In the genomic region with DNA sequence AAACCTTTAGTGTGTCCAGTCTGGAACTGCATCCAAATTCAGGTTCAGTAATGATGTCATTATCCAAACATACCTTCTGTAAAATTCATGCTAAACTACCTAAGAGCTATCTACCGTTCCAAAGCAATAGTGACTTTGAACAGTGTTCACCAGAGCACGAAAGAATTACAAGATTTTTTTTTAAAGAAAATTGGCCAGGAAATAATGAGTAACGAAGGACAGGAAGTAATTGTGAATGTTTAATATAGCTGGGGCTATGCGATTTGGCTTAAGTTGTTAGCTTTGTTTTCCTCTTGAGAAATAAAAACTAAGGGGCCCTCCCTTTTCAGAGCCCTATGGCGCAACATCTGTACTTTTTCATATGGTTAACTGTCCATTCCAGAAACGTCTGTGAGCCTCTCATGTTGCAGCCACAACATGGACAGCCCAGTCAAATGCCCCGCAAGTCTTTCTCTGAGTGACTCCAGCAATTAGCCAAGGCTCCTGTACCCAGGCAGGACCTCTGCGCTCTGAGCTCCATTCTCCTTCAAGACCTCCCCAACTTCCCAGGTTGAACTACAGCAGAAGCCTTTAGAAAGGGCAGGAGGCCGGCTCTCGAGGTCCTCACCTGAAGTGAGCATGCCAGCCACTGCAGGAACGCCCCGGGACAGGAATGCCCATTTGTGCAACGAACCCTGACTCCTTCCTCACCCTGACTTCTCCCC, we compare ENCODE assay signal across 8 cellular contexts. TPM values are rescaled to one million over a fixed set of nuclear protein-coding genes. Genes with fewer than 3 reads are reported as not detected.
DNase-seq lines count a peak whose midpoint lies in the region; ATAC-seq and TF ChIP-seq lines count a peak whose summit lies in the region.

No MANE protein-coding gene starts in this region.

- no peak overlapping the region for H3K9ac ChIP-seq in parathyroid adenoma

- H3K4me3 Mint-ChIP-seq in activated CD4-positive, alpha-beta T cell treated with anti-CD3 and anti-CD28 coated beads, Interleukin-2, amount 10 ng/mL, durations not matched to agents 7 days and 5 days, result peak overlapping the region; percentile 97
- H3K4me3 Mint-ChIP-seq in activated CD8-positive, alpha-beta T cell treated with anti-CD3 and anti-CD28 coated beads for 36 hours, result peak overlapping the region; percentile 86

- H3K36me3 ChIP-seq in parathyroid adenoma (ENCODE audit: control insufficient read depth, insufficient read depth, low read length), result no peaks in the 10 kb centered on the region

- H3K79me2 ChIP-seq in parathyroid adenoma, result no peaks in the 10 kb centered on the region

- H3K4me3 ChIP-seq in parathyroid adenoma (ENCODE audit: low read depth, low read length), result peak overlapping the region; percentile 76

- peak overlapping the region; percentile 97 for H3K27ac Mint-ChIP-seq in activated CD4-positive, alpha-beta T cell treated with anti-CD3 and anti-CD28 coated beads, Interleukin-2, amount 10 ng/mL, durations not matched to agents 7 days and 5 days
- peak overlapping the region; percentile 96 for H3K27ac Mint-ChIP-seq in activated CD8-positive, alpha-beta T cell treated with anti-CD3 and anti-CD28 coated beads for 36 hours

- peak overlapping the region; percentile 29 for H3K27ac ChIP-seq in parathyroid adenoma

- H3K9me3 ChIP-seq in parathyroid adenoma (ENCODE audit: control insufficient read depth, low read length), result no peaks in the 10 kb centered on the region

- no peaks in the 10 kb centered on the region for H3K27me3 ChIP-seq in parathyroid adenoma (ENCODE audit: control insufficient read depth, insufficient read depth, low read length)

- peaks cover 12% of the 10 kb centered on the region for H3K9me3 Mint-ChIP-seq in activated CD4-positive, alpha-beta T cell treated with anti-CD3 and anti-CD28 coated beads, Interleukin-2, amount 10 ng/mL, durations not matched to agents 7 days and 5 days
- peaks cover 13% of the 10 kb centered on the region for H3K9me3 Mint-ChIP-seq in activated CD8-positive, alpha-beta T cell treated with anti-CD3 and anti-CD28 coated beads for 36 hours

- CTCF ChIA-PET in activated CD4-positive, alpha-beta T cell treated with anti-CD3 and anti-CD28 coated beads, Interleukin-2, amount 10 ng/mL, durations not matched to agents 7 days and 5 days (lab: Charles Lee), result interaction anchor here (0.8 to 2.9 kb wide), 8 partner anchors 8 to 158 kb away, joined by 3 to 15 read pairs (median 4); no protein-coding TSS in a partner anchor
- CTCF ChIA-PET in activated CD8-positive, alpha-beta T cell treated with anti-CD3 and anti-CD28 coated beads for 36 hours (lab: Charles Lee), result interaction anchor here (0.8 to 4.6 kb wide), 14 partner anchors 9 to 398 kb away, joined by 3 to 35 read pairs (median 4); no protein-coding TSS in a partner anchor

- peaks cover 7% of the 10 kb centered on the region for H3K4me1 ChIP-seq in parathyroid adenoma

- intact Hi-C loops in activated CD8-positive, alpha-beta T cell treated with anti-CD3 and anti-CD28 coated beads for 36 hours (cut with micrococcal nuclease), result loop anchor here (5.0 to 10.0 kb wide), 2 partner anchors 55 to 153 kb away; no protein-coding TSS in a partner anchor

- H3K27me3 Mint-ChIP-seq in activated CD4-positive, alpha-beta T cell treated with anti-CD3 and anti-CD28 coated beads, Interleukin-2, amount 10 ng/mL, durations not matched to agents 7 days and 5 days, result no peaks in the 10 kb centered on the region
- no peaks in the 10 kb centered on the region for H3K27me3 Mint-ChIP-seq in activated CD8-positive, alpha-beta T cell treated with anti-CD3 and anti-CD28 coated beads for 36 hours

- peak overlapping the region; percentile 96 for H3K4me2 ChIP-seq in parathyroid adenoma (ENCODE audit: low read length)

- H3K36me3 Mint-ChIP-seq in activated CD4-positive, alpha-beta T cell treated with anti-CD3 and anti-CD28 coated beads, Interleukin-2, amount 10 ng/mL, durations not matched to agents 7 days and 5 days (ENCODE audit: low read depth), result peaks cover 48% of the 10 kb centered on the region
- H3K36me3 Mint-ChIP-seq in activated CD8-positive, alpha-beta T cell treated with anti-CD3 and anti-CD28 coated beads for 36 hours (ENCODE audit: low read depth), result peaks cover 31% of the 10 kb centered on the region

- peak; percentile 17 for ATAC-seq in HG03354 (IDR thresholded peaks at IDR 0.05; ENCODE audit: poor library complexity, severe bottlenecking, unreplicated experiment)
- ATAC-seq in activated CD8-positive, alpha-beta T cell treated with anti-CD3 and anti-CD28 coated beads for 36 hours, result peak; percentile 1

- H3K4me1 Mint-ChIP-seq in activated CD4-positive, alpha-beta T cell treated with anti-CD3 and anti-CD28 coated beads, Interleukin-2, amount 10 ng/mL, durations not matched to agents 7 days and 5 days, result peaks cover 63% of the 10 kb centered on the region
- peaks cover 48% of the 10 kb centered on the region for H3K4me1 Mint-ChIP-seq in activated CD8-positive, alpha-beta T cell treated with anti-CD3 and anti-CD28 coated beads for 36 hours (ENCODE audit: low read depth)

- no peak for TF ChIP-seq CTCF in activated CD8-positive, alpha-beta T cell treated with anti-CD3 and anti-CD28 coated beads for 36 hours (IDR thresholded peaks at IDR 0.05)
- no peak for TF ChIP-seq CTCF in parathyroid adenoma (IDR thresholded peaks at IDR 0.05)

- peak overlapping the region; percentile 70 for H2AFZ ChIP-seq in parathyroid adenoma

- DNase-seq in activated CD4-positive, alpha-beta T cell treated with anti-CD3 and anti-CD28 coated beads, Interleukin-2, amount 10 ng/mL, durations not matched to agents 7 days and 5 days, result no peak
- DNase-seq in activated CD4-positive, alpha-beta T cell treated with anti-CD3 and anti-CD28 coated beads for 1 hour, result no peak
- DNase-seq in activated CD8-positive, alpha-beta T cell treated with anti-CD3 and anti-CD28 coated beads for 36 hours, result peak; percentile 16
- DNase-seq in glomerular visceral epithelial cell (ENCODE audit: extremely low spot score) (peak; percentile 56), HT-29 (ENCODE audit: low spot score) (no peak), NCI-H2081 treated with DMSO at 0.1 percent for 48 hours (lab: John Stamatoyannopoulos, UW) (no peak)

- POLR2A ChIA-PET in activated CD4-positive, alpha-beta T cell treated with anti-CD3 and anti-CD28 coated beads, Interleukin-2, amount 10 ng/mL, durations not matched to agents 7 days and 5 days (lab: Charles Lee), result interaction anchor here (1.1 kb wide), 1 partner anchor 57 kb away, joined by 3 read pairs; no protein-coding TSS in a partner anchor
- POLR2A ChIA-PET in activated CD8-positive, alpha-beta T cell treated with anti-CD3 and anti-CD28 coated beads for 36 hours (lab: Charles Lee), result interaction anchor here (1.0 to 4.5 kb wide), 15 partner anchors 8 to 262 kb away, joined by 3 to 56 read pairs (median 5); partner anchors contain the start of genes LIPA and STAMBPL1

RNA-seq across cellular contexts. Expression of gene FAS, which starts 0.6 kb away (rescaled TPM):
- total RNA-seq in activated CD4-positive, alpha-beta T cell treated with anti-CD3 and anti-CD28 coated beads, Interleukin-2, amount 10 ng/mL, durations not matched to agents 7 days and 5 days, result 10 to 100 TPM; 62.3 to 65.1 TPM
- 10 to 100 TPM; 48.6 to 49.0 TPM for total RNA-seq in activated CD8-positive, alpha-beta T cell treated with anti-CD3 and anti-CD28 coated beads for 36 hours
- total RNA-seq in HT-29 (2014; rRNA removed; shearing (Covaris generic)), result 2.5 and 4.3 TPM in 2 replicates

RNA-seq across cellular contexts. Expression of gene ACTA2, which starts 37.4 kb away (rescaled TPM):
- total RNA-seq in activated CD4-positive, alpha-beta T cell treated with anti-CD3 and anti-CD28 coated beads, Interleukin-2, amount 10 ng/mL, durations not matched to agents 7 days and 5 days, result 10 to 100 TPM; 10.7 to 10.8 TPM
- total RNA-seq in activated CD8-positive, alpha-beta T cell treated with anti-CD3 and anti-CD28 coated beads for 36 hours, result 10 to 100 TPM; 13.3 to 14.9 TPM
- total RNA-seq in HT-29 (2014; rRNA removed; shearing (Covaris generic)), result 0.31 and 1.4 TPM in 2 replicates

Comparison
In these comparisons a context has a peak if more than half of its experiments do, and no peak if none do; other contexts are left out.
1. DNase-seq: peak in activated CD8-positive, alpha-beta T cell treated with anti-CD3 and anti-CD28 coated beads for 36 hours (single experiment) and glomerular visceral epithelial cell (single experiment); none in activated CD4-positive, alpha-beta T cell treated with anti-CD3 and anti-CD28 coated beads, Interleukin-2, amount 10 ng/mL, durations not matched to agents 7 days and 5 days (single experiment), activated CD4-positive, alpha-beta T cell treated with anti-CD3 and anti-CD28 coated beads for 1 hour (single experiment), HT-29 (single experiment) and NCI-H2081 treated with DMSO at 0.1 percent for 48 hours (single experiment).